Comparison of ENCODE assay signal across 19 cellular contexts in genomic region chr14:76640923-76641395, GRCh38.
DNase-seq lines count a peak whose midpoint lies in the region; ATAC-seq and TF ChIP-seq lines count a peak whose summit lies in the region.
"Had no signal": no experiment of that assay in that cellular context is flagged by ENCODE, and none has a peak within 500 bp of the region (broad histone marks: within the 10 kb centered on the region; RNA-seq: fewer than 3 reads in every experiment).

No MANE protein-coding gene starts in this region.

- peak; percentile 84 for DNase-seq in DMS153 (lab: John Stamatoyannopoulos, UW)
- DNase-seq in LNCaP clone FGC (ENCODE audit: low read depth) = peak; percentile 50
- DNase-seq in NCI-H69 (lab: John Stamatoyannopoulos, UW) = peak; percentile 99
- DNase-seq in left ventricle myocardium superior = no peak
- no peak for DNase-seq in SKM-1 (lab: John Stamatoyannopoulos, UW; ENCODE audit: unreplicated experiment)
- DNase-seq: activated CD4-positive, alpha-beta T cell treated with anti-CD3 and anti-CD28 coated beads for 4 hours; activated CD8-positive, alpha-beta memory T cell treated with anti-CD3 and anti-CD28 coated beads, Interleukin-2, amount 10 ng/mL, durations not matched to agents 7 days and 5 days; activated naive CD8-positive, alpha-beta T cell treated with anti-CD3 and anti-CD28 coated beads, Interleukin-2, amount 10 ng/mL, durations not matched to agents 7 days and 5 days; CD4-positive, CD25-positive, alpha-beta regulatory T cell; cortex of kidney; HCEC 1CT; left colon; NCI-H526; nephron progenitor cell; SJCRH30; small intestine had no signal

- intact Hi-C loops in left ventricle myocardium superior (cut with micrococcal nuclease) = loop anchor here (10.0 kb wide), 2 partner anchors 186 to 586 kb away; no protein-coding TSS in a partner anchor

- peak; percentile 84 for ATAC-seq in left ventricle myocardium superior
- ATAC-seq in HG03139 (IDR thresholded peaks at IDR 0.05; ENCODE audit: unreplicated experiment) = no peak
- ATAC-seq in HG03159 (IDR thresholded peaks at IDR 0.05; ENCODE audit: unreplicated experiment) = no peak
- ATAC-seq: activated CD8-positive, alpha-beta memory T cell treated with anti-CD3 and anti-CD28 coated beads, Interleukin-2, amount 10 ng/mL, durations not matched to agents 7 days and 5 days; left colon had no signal

- H3K4me3 ChIP-seq in LNCaP clone FGC (ENCODE audit: low read depth, low read length) = no peak overlapping the region
- H3K4me3 ChIP-seq: SJCRH30, tibial nerve had no signal

- TF ChIP-seq CTCF in LNCaP clone FGC (IDR thresholded peaks at IDR 0.05; ENCODE audit: control insufficient read depth, extremely low read depth, insufficient read depth) = no peak

Comparison
In these comparisons a context has a peak if more than half of its experiments do, and no peak if none do; other contexts are left out.
1. DNase-seq: peak in DMS153 (single experiment), LNCaP clone FGC (single experiment) and NCI-H69 (single experiment); none in left ventricle myocardium superior (single experiment) and SKM-1 (single experiment).